18 cellular contexts compared by ENCODE assay signal in genomic region chrX:132837971-132838370, GRCh38.
DNase-seq lines count a peak whose midpoint lies in the region; ATAC-seq, FAIRE-seq and TF ChIP-seq lines count a peak whose summit lies in the region.
"Had no signal": no experiment of that assay in that cellular context is flagged by ENCODE, and none has a peak within 500 bp of the region (broad histone marks: within the 10 kb centered on the region; RNA-seq: fewer than 3 reads in every experiment).

No MANE protein-coding gene starts in this region.

- no peak for FAIRE-seq in endothelial cell of umbilical vein (lab: Jason Lieb, UNC)
- FAIRE-seq: A549 had no signal

- H3K9me3 Mint-ChIP-seq in nephron progenitor cell = no peaks in the 10 kb centered on the region
- no peaks in the 10 kb centered on the region for H3K9me3 Mint-ChIP-seq in activated T-cell treated with anti-CD3 and anti-CD28 coated beads, Interleukin-2, amount 50 U/mL, for 4 hours
- H3K9me3 Mint-ChIP-seq: CD4-positive, alpha-beta T cell; IgD-negative memory B cell had no signal

- no TSS peak for BruUV-seq in endothelial cell of umbilical vein (replicated peaks; lab: Mats Ljungman, UMichigan)

- H3K4me1 Mint-ChIP-seq in nephron progenitor cell = peaks cover 54% of the 10 kb centered on the region
- H3K4me1 Mint-ChIP-seq in activated T-cell treated with anti-CD3 and anti-CD28 coated beads, Interleukin-2, amount 50 U/mL, for 4 hours (ENCODE audit: low read depth) = no peaks in the 10 kb centered on the region
- H3K4me1 Mint-ChIP-seq: B cell, IgD-negative memory B cell had no signal

- no peak overlapping the region for H3K9ac ChIP-seq in endothelial cell of umbilical vein (replicated peaks; ENCODE audit: extremely low read depth, insufficient read depth, low read length)

- H3K27ac Mint-ChIP-seq in nephron progenitor cell = peak overlapping the region; percentile 64
- H3K27ac Mint-ChIP-seq: B cell; CD4-positive, alpha-beta T cell; IgD-negative memory B cell had no signal

- no peaks in the 10 kb centered on the region for H3K9me3 ChIP-seq in endothelial cell of umbilical vein (replicated peaks; ENCODE audit: control insufficient read depth, insufficient read depth, low read length)
- no peaks in the 10 kb centered on the region for H3K9me3 ChIP-seq in right atrium auricular region
- H3K9me3 ChIP-seq: A549 had no signal

- H3K9me1 ChIP-seq in endothelial cell of umbilical vein (replicated peaks; ENCODE audit: control insufficient read depth, extremely low read depth, insufficient read depth, low read length) = no peaks in the 10 kb centered on the region

- no peaks in the 10 kb centered on the region for H3K27me3 Mint-ChIP-seq in nephron progenitor cell (ENCODE audit: low read depth, poor library complexity)
- peaks cover 1% of the 10 kb centered on the region for H3K27me3 Mint-ChIP-seq in activated T-cell treated with anti-CD3 and anti-CD28 coated beads, Interleukin-2, amount 50 U/mL, for 4 hours (ENCODE audit: low read depth)
- H3K27me3 Mint-ChIP-seq: B cell; CD4-positive, alpha-beta T cell; IgD-negative memory B cell had no signal

- H3K36me3 Mint-ChIP-seq in nephron progenitor cell (ENCODE audit: low read depth) = no peaks in the 10 kb centered on the region
- H3K36me3 Mint-ChIP-seq in activated T-cell treated with anti-CD3 and anti-CD28 coated beads, Interleukin-2, amount 50 U/mL, for 4 hours (ENCODE audit: insufficient read depth) = no peaks in the 10 kb centered on the region
- H3K36me3 Mint-ChIP-seq: IgD-negative memory B cell had no signal

- peaks cover 22% of the 10 kb centered on the region for H3K4me1 ChIP-seq in endothelial cell of umbilical vein (ENCODE audit: control insufficient read depth, extremely low read depth, insufficient read depth, low read length)
- H3K4me1 ChIP-seq in right atrium auricular region = no peaks in the 10 kb centered on the region
- H3K4me1 ChIP-seq: A549 had no signal

- POLR2A ChIA-PET in endothelial cell of umbilical vein (lab: Charles Lee) = no interaction called here

- peak overlapping the region; percentile 12 for H3K4me2 ChIP-seq in endothelial cell of umbilical vein (ENCODE audit: insufficient read depth, low read length)
- H3K4me2 ChIP-seq: A549 had no signal

- intact Hi-C loops in endothelial cell of umbilical vein (cut with micrococcal nuclease) = loop anchor here (1.0 to 10.0 kb wide), 3 partner anchors 20 to 353 kb away; partner anchors contain the start of gene MBNL3

- peak; percentile 2 for DNase-seq in Ammon's horn (ENCODE audit: low spot score)
- DNase-seq in NCI-H1105 (lab: John Stamatoyannopoulos, UW) = peak; percentile 53
- DNase-seq in endothelial cell of umbilical vein (ENCODE audit: low read depth, low spot score) = no peak
- DNase-seq in nephron progenitor cell = no peak
- no peak for DNase-seq in activated T-cell treated with anti-CD3 and anti-CD28 coated beads, Interleukin-2, amount 50 U/mL, for 4 hours
- no peak for DNase-seq in right atrium auricular region (ENCODE audit: low spot score)
- DNase-seq in activated T-cell treated with anti-CD3 and anti-CD28 coated beads, Interleukin-2, amount 50 U/mL, for 1 hour = no peak
- DNase-seq: CD4-positive, alpha-beta T cell; EL; NCI-H1417 treated with DMSO at 0.1 percent for 48 hours; NCI-H2029 treated with DMSO at 0.1 percent for 48 hours; NCI-H526 treated with DMSO at 0.1 percent for 48 hours; OCI-M1 had no signal

- H3K27me3 ChIP-seq in endothelial cell of umbilical vein (ENCODE audit: control insufficient read depth in 2 of 2, insufficient read depth in 2 of 2, low read length in 2 of 2) (no peaks in the 10 kb centered on the region), right atrium auricular region (no peaks in the 10 kb centered on the region)

- H2AFZ ChIP-seq in endothelial cell of umbilical vein (ENCODE audit: low read depth, low read length) = no peak overlapping the region

- H3K79me2 ChIP-seq in endothelial cell of umbilical vein (ENCODE audit: control insufficient read depth, insufficient read depth, low read length) = no peaks in the 10 kb centered on the region

- TF ChIP-seq CTCF in endothelial cell of umbilical vein (IDR thresholded peaks at IDR 0.05; ENCODE audit: extremely low read depth in 1 of 2, insufficient read depth in 1 of 2, low read depth in 1 of 2, low read length in 2 of 2) (no peak), nephron progenitor cell (IDR thresholded peaks at IDR 0.05) (no peak), right atrium auricular region (IDR thresholded peaks at IDR 0.05) (no peak)

- TF ChIP-seq POLR2A in endothelial cell of umbilical vein (IDR thresholded peaks at IDR 0.05; ENCODE audit: low read depth, low read length) = no peak

- dilution Hi-C loops in endothelial cell of umbilical vein (cut with MboI; ENCODE audit: extremely low pct_ligation_motif_present, low sequenced_read_pairs) = no loop called here

- H3K4me3 ChIP-seq in endothelial cell of umbilical vein (replicated peaks in 1 of 3; ENCODE audit: insufficient read depth in 1 of 3, low read depth in 1 of 3, low read length in 3 of 3) = no peak overlapping the region
- no peak overlapping the region for H3K4me3 ChIP-seq in right atrium auricular region
- H3K4me3 ChIP-seq: A549 had no signal

- ATAC-seq in activated T-cell treated with anti-CD3 and anti-CD28 coated beads, Interleukin-2, amount 50 U/mL, for 4 hours = no peak
- ATAC-seq in GM18519 (IDR thresholded peaks at IDR 0.05; ENCODE audit: low FRiP score, unreplicated experiment) = no peak
- ATAC-seq: A549 had no signal

- CTCF ChIA-PET in endothelial cell of umbilical vein (lab: Charles Lee) = no interaction called here

- H3K4me3 Mint-ChIP-seq in nephron progenitor cell = no peak overlapping the region
- H3K4me3 Mint-ChIP-seq in activated T-cell treated with anti-CD3 and anti-CD28 coated beads, Interleukin-2, amount 50 U/mL, for 4 hours = no peak overlapping the region
- H3K4me3 Mint-ChIP-seq: B cell; CD4-positive, alpha-beta T cell; IgD-negative memory B cell had no signal

- no peak overlapping the region for H3K27ac ChIP-seq in endothelial cell of umbilical vein (ENCODE audit: insufficient read depth, low read depth, low read length)
- H3K27ac ChIP-seq in right atrium auricular region = no peak overlapping the region
- H3K27ac ChIP-seq: A549, RWPE1 had no signal

- H3K36me3 ChIP-seq in endothelial cell of umbilical vein (ENCODE audit: control insufficient read depth in 2 of 2, extremely low read depth in 1 of 2, insufficient read depth in 2 of 2, low read length in 2 of 2) = no peaks in the 10 kb centered on the region
- no peaks in the 10 kb centered on the region for H3K36me3 ChIP-seq in right atrium auricular region

- no peaks in the 10 kb centered on the region for H4K20me1 ChIP-seq in endothelial cell of umbilical vein (replicated peaks; ENCODE audit: control insufficient read depth, extremely low read depth, insufficient read depth, low read length)

TF ChIP-seq in endothelial cell of umbilical vein, 7 proteins besides CTCF, POLR2A, EP300 and RAD21:
- TF ChIP-seq FOS (IDR thresholded peaks at IDR 0.05; ENCODE audit: borderline replicate concordance, insufficient read depth, low read length) (no peak), MYC (IDR thresholded peaks at IDR 0.05; ENCODE audit: low read depth, low read length) (no peak), JUN (IDR thresholded peaks at IDR 0.05; ENCODE audit: borderline replicate concordance, insufficient read depth, insufficient read length, low read depth) (no peak), POLR2AphosphoS5 (IDR thresholded peaks at IDR 0.05; ENCODE audit: insufficient read depth, low read depth, low read length) (no peak), MAX (IDR thresholded peaks at IDR 0.05; ENCODE audit: insufficient read depth, insufficient read length) (no peak), EZH2 (IDR thresholded peaks at IDR 0.05; ENCODE audit: borderline replicate concordance, low read depth, low read length, severe bottlenecking) (no peak), GATA2 (IDR thresholded peaks at IDR 0.05; ENCODE audit: insufficient read depth, insufficient read length, low read depth, low read length) (no peak)

Comparison
In these comparisons a context has a peak if more than half of its experiments do, and no peak if none do; other contexts are left out.
1. DNase-seq: peak in Ammon's horn (single experiment) and NCI-H1105 (single experiment); none in endothelial cell of umbilical vein (single experiment), nephron progenitor cell (single experiment), activated T-cell treated with anti-CD3 and anti-CD28 coated beads, Interleukin-2, amount 50 U/mL, for 4 hours (single experiment), right atrium auricular region (single experiment) and activated T-cell treated with anti-CD3 and anti-CD28 coated beads, Interleukin-2, amount 50 U/mL, for 1 hour (single experiment).